17 cellular contexts compared by ENCODE assay signal in genomic region chr1:90358448-90358847, GRCh38.
DNase-seq lines count a peak whose midpoint lies in the region; ATAC-seq, FAIRE-seq and TF ChIP-seq lines count a peak whose summit lies in the region.
"Had no signal": no experiment of that assay in that cellular context is flagged by ENCODE, and none has a peak within 500 bp of the region (broad histone marks: within the 10 kb centered on the region; RNA-seq: fewer than 3 reads in every experiment).

No MANE protein-coding gene starts in this region.

- no peak overlapping the region for H3K4me3 ChIP-seq in GM12865 (ENCODE audit: low read depth, low read length)
- no peak overlapping the region for H3K4me3 ChIP-seq in MM.1S (ENCODE audit: low read length)
- no peak overlapping the region for H3K4me3 ChIP-seq in kidney (ENCODE audit: low read length in 2 of 2)
- H3K4me3 ChIP-seq in prostate gland = no peak overlapping the region
- H3K4me3 ChIP-seq: GM23248, SJSA1 had no signal

- H3K36me3 ChIP-seq in MM.1S (replicated peaks; ENCODE audit: insufficient read depth, low read length) (no peaks in the 10 kb centered on the region), kidney (ENCODE audit: control insufficient read depth in 1 of 2, insufficient read depth in 2 of 2, low read length in 2 of 2) (no peaks in the 10 kb centered on the region), prostate gland (no peaks in the 10 kb centered on the region)
- H3K36me3 ChIP-seq: SJSA1 had no signal

- no peaks in the 10 kb centered on the region for H3K27me3 ChIP-seq in MM.1S (replicated peaks; ENCODE audit: insufficient read depth, low read length)
- H3K27me3 ChIP-seq in prostate gland (replicated peaks; ENCODE audit: insufficient read depth) = no peaks in the 10 kb centered on the region

- ATAC-seq in GM18909 (IDR thresholded peaks at IDR 0.05; ENCODE audit: poor library complexity, unreplicated experiment) (peak; percentile 33), HG02798 (IDR thresholded peaks at IDR 0.05; ENCODE audit: poor library complexity, unreplicated experiment) (peak; percentile 41)
- no peak for ATAC-seq in activated T-cell treated with anti-CD3 and anti-CD28 coated beads, Interleukin-2, amount 50 U/mL, for 72 hours (replicated peaks in 1 of 2)
- ATAC-seq: PC-3 had no signal

- no peak overlapping the region for H3K27ac Mint-ChIP-seq in activated T-cell treated with anti-CD3 and anti-CD28 coated beads, Interleukin-2, amount 50 U/mL, for 72 hours
- H3K27ac Mint-ChIP-seq: IgD-negative memory B cell had no signal

- no peak for TF ChIP-seq POLR2A in prostate gland (IDR thresholded peaks at IDR 0.05)

- peaks cover 6% of the 10 kb centered on the region; the same call in 1 of the 2 replicates for H3F3A ChIP-seq in MM.1S (ENCODE audit: insufficient read depth, low read length)

- no peak overlapping the region for H3K4me3 Mint-ChIP-seq in activated T-cell treated with anti-CD3 and anti-CD28 coated beads, Interleukin-2, amount 50 U/mL, for 72 hours
- H3K4me3 Mint-ChIP-seq: IgD-negative memory B cell had no signal

- H3K36me3 Mint-ChIP-seq in activated T-cell treated with anti-CD3 and anti-CD28 coated beads, Interleukin-2, amount 50 U/mL, for 72 hours (ENCODE audit: insufficient read depth in 2 of 2) = no peaks in the 10 kb centered on the region
- H3K36me3 Mint-ChIP-seq: IgD-negative memory B cell had no signal

- TF ChIP-seq CTCF in GM12865 (IDR thresholded peaks at IDR 0.05; ENCODE audit: insufficient read depth, low read depth, low read length, missing control alignments) (no peak), MM.1S (IDR thresholded peaks at IDR 0.05; ENCODE audit: low read length) (no peak), kidney (IDR thresholded peaks at IDR 0.05; ENCODE audit: borderline replicate concordance, extremely low read depth, insufficient read depth) (no peak), prostate gland (IDR thresholded peaks at IDR 0.05) (no peak)

- peak overlapping the region; percentile 47; the same call in 1 of the 2 replicates for H3K27ac ChIP-seq in MM.1S (ENCODE audit: low read length)
- no peak overlapping the region for H3K27ac ChIP-seq in kidney (ENCODE audit: low read depth in 2 of 2, low read length in 2 of 2)
- no peak overlapping the region for H3K27ac ChIP-seq in prostate gland
- H3K27ac ChIP-seq: GM23248, SJSA1 had no signal

- H3K27me3 Mint-ChIP-seq in activated T-cell treated with anti-CD3 and anti-CD28 coated beads, Interleukin-2, amount 50 U/mL, for 72 hours (ENCODE audit: low read depth) = no peaks in the 10 kb centered on the region

- peak overlapping the region; percentile 38; the same call in 1 of the 2 replicates for H3K4me2 ChIP-seq in MM.1S (ENCODE audit: low read depth, low read length)

- DNase-seq in GM12865 (ENCODE audit: low read depth) (peak; percentile 51), MM.1S (no peak), kidney (no peak), prostate gland (ENCODE audit: low spot score) (no peak)
- no peak for DNase-seq in activated T-cell treated with anti-CD3 and anti-CD28 coated beads, Interleukin-2, amount 50 U/mL, for 72 hours
- DNase-seq: EL, GM23248, HCEC 1CT, NCI-H187, NCI-H345, NCI-H526 treated with DMSO at 0.1 percent for 48 hours, PC-3 had no signal

- FAIRE-seq in kidney (lab: Jason Lieb, UNC) = no peak
- FAIRE-seq: HTR-8/SVneo had no signal

- H2AFZ ChIP-seq in MM.1S (ENCODE audit: low read length) = peak overlapping the region; percentile 11; the same call in 1 of the 2 replicates
- H2AFZ ChIP-seq: GM23248 had no signal

- H3K4me1 Mint-ChIP-seq in activated T-cell treated with anti-CD3 and anti-CD28 coated beads, Interleukin-2, amount 50 U/mL, for 72 hours (ENCODE audit: low read depth) = no peaks in the 10 kb centered on the region

- no peaks in the 10 kb centered on the region for H3K9me3 Mint-ChIP-seq in activated T-cell treated with anti-CD3 and anti-CD28 coated beads, Interleukin-2, amount 50 U/mL, for 72 hours

- H3K9ac ChIP-seq in MM.1S (ENCODE audit: low read length) (no peak overlapping the region), kidney (ENCODE audit: low read length in 2 of 2) (no peak overlapping the region)
- H3K9ac ChIP-seq: GM23248 had no signal

- intact Hi-C loops in kidney (cut with DNase I) = no loop called here
- intact Hi-C loops in prostate gland (cut with DNase I) = no loop called here

- no peaks in the 10 kb centered on the region for H4K20me1 ChIP-seq in MM.1S (ENCODE audit: insufficient read depth, low read length)

- H3K9me3 ChIP-seq in MM.1S (replicated peaks; ENCODE audit: insufficient read depth, low read length) (no peaks in the 10 kb centered on the region; the same call in 1 of the 2 replicates), kidney (ENCODE audit: control insufficient read depth in 1 of 2, low read length in 2 of 2) (no peaks in the 10 kb centered on the region), prostate gland (no peaks in the 10 kb centered on the region)
- H3K9me3 ChIP-seq: SJSA1 had no signal

- H3K9me2 ChIP-seq in MM.1S (replicated peaks; ENCODE audit: insufficient read depth, low read length) = no peaks in the 10 kb centered on the region

- 96% methylated on average over 2 of the region's 2 CpGs for WGBS in prostate gland

- H3K4me1 ChIP-seq in MM.1S (ENCODE audit: low read length) = peaks cover 28% of the 10 kb centered on the region
- no peaks in the 10 kb centered on the region for H3K4me1 ChIP-seq in kidney (ENCODE audit: control insufficient read depth in 1 of 2, insufficient read depth in 1 of 2, low read depth in 1 of 2, low read length in 2 of 2)
- H3K4me1 ChIP-seq in prostate gland (replicated peaks) = no peaks in the 10 kb centered on the region
- H3K4me1 ChIP-seq: SJSA1 had no signal

- no peaks in the 10 kb centered on the region for H3K79me2 ChIP-seq in MM.1S (ENCODE audit: low read length)

Comparison
In these comparisons a context has a peak if more than half of its experiments do, and no peak if none do; other contexts are left out.
1. ATAC-seq: peak in GM18909 (single experiment) and HG02798 (single experiment); none in activated T-cell treated with anti-CD3 and anti-CD28 coated beads, Interleukin-2, amount 50 U/mL, for 72 hours (0 of 2).